21 cellular contexts compared by ENCODE assay signal in the genomic region with DNA sequence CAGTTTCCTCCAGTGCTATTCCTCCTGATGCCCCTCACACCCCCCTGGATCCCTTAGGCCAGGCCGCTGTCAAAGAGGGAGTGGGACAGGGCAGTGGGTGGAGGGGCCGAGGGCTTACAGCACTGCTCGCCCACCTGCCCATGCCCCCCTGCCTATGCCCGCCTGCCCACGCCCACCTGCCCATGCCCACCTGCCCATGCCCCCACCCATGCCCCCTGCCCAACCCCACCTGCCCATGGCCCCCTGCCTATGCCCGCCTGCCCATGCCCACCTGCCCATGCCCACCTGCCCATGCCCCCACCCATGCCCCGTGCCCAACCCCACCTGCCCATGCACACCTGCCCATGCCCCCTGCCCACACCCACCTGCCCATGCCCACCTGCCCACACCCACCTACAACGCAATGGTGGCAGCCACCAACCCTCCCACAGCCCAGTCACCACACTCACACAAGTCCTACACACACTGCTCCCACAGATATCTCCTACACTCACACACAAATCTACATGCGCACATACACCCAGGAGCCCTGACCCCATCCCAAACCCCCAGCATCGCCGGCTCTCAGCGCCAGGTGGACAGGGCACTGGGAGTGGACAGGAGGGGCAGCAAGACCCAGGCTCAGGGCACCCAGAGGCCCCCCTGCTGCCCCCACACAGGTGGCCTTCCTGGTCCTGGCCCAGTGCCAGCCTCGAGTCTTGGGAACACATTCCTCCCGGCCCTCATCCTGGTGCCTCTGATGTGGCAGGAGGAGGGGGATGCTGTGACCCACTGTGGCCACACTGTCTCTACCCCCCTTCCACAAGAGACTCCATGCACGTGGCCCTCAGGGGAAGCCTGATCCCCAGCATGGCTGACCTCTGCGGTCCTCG.
DNase-seq lines count a peak whose midpoint lies in the region; FAIRE-seq and TF ChIP-seq lines count a peak whose summit lies in the region.
"Had no signal": no experiment of that assay in that cellular context is flagged by ENCODE, and none has a peak within 500 bp of the region (broad histone marks: within the 10 kb centered on the region; RNA-seq: fewer than 3 reads in every experiment).

No MANE protein-coding gene starts in this region.

- H3K4me3 ChIP-seq in HEK293 (ENCODE audit: low read depth, low read length) (no peak overlapping the region), astrocyte (ENCODE audit: insufficient read depth, low read depth, low read length) (no peak overlapping the region), trophoblast cell (ENCODE audit: low read depth, low read length) (peak overlapping the region; percentile 4)
- H3K4me3 ChIP-seq: GM23338 had no signal

- H3K9me3 ChIP-seq in HEK293 (ENCODE audit: control insufficient read depth, insufficient read depth, low read depth, low read length) = no peaks in the 10 kb centered on the region
- H3K9me3 ChIP-seq in astrocyte (ENCODE audit: insufficient read depth, low read depth, low read length) = no peaks in the 10 kb centered on the region
- peaks cover 2% of the 10 kb centered on the region for H3K9me3 ChIP-seq in trophoblast cell (ENCODE audit: insufficient read depth, low read depth, low read length)

- no peak overlapping the region for H3K14ac ChIP-seq in trophoblast cell (ENCODE audit: low read length)

- H2BK120ac ChIP-seq in trophoblast cell (ENCODE audit: insufficient read depth, low read length, poor library complexity) = no peak overlapping the region

- no peaks in the 10 kb centered on the region for H3K79me1 ChIP-seq in trophoblast cell (ENCODE audit: low read length)

- H3K27me3 ChIP-seq in astrocyte (ENCODE audit: insufficient read depth, low read length) = peaks cover 13% of the 10 kb centered on the region
- no peaks in the 10 kb centered on the region for H3K27me3 ChIP-seq in trophoblast cell (ENCODE audit: insufficient read depth, low read length)

- POLR2A ChIA-PET in HEK293 (lab: Yijun Ruan, JAX) = interaction anchor here (0.6 kb wide), 1 partner anchor 36 kb away, joined by 3 read pairs; no protein-coding TSS in a partner anchor

- no peak overlapping the region for H2AK5ac ChIP-seq in trophoblast cell (ENCODE audit: low read length)

- no peak overlapping the region for H4K12ac ChIP-seq in trophoblast cell (ENCODE audit: low read depth, low read length)

- no peaks in the 10 kb centered on the region for H4K20me1 ChIP-seq in astrocyte (ENCODE audit: insufficient read depth, low read length)

- no peak overlapping the region for H3K4me3 Mint-ChIP-seq in astrocyte (ENCODE audit: unreplicated experiment)
- H3K4me3 Mint-ChIP-seq in activated naive CD8-positive, alpha-beta T cell treated with anti-CD3 and anti-CD28 coated beads for 36 hours = no peak overlapping the region
- H3K4me3 Mint-ChIP-seq: B cell, CD14-positive monocyte, GM23338, IgD-negative memory B cell had no signal

- FAIRE-seq in astrocyte (lab: Jason Lieb, UNC) = no peak
- FAIRE-seq: A204.1, GM12891 had no signal

- no peak overlapping the region for H3K18ac ChIP-seq in trophoblast cell (ENCODE audit: low read length)

- H3K4me1 ChIP-seq in HEK293 (ENCODE audit: control insufficient read depth, insufficient read depth, low read length) (peaks cover 2% of the 10 kb centered on the region; the same call in 1 of the 2 replicates), astrocyte (ENCODE audit: insufficient read depth, low read length) (peaks cover 10% of the 10 kb centered on the region), trophoblast cell (ENCODE audit: control insufficient read depth in 1 of 2, insufficient read depth in 2 of 2, low read length in 2 of 2) (no peaks in the 10 kb centered on the region)

- H4K91ac ChIP-seq in trophoblast cell (ENCODE audit: low read depth, low read length) = no peak overlapping the region

- no peak overlapping the region for H2BK5ac ChIP-seq in trophoblast cell (ENCODE audit: low read depth, low read length, poor library complexity)

- H3K27ac Mint-ChIP-seq in astrocyte (ENCODE audit: unreplicated experiment) = peak overlapping the region; percentile 34
- H3K27ac Mint-ChIP-seq in activated naive CD8-positive, alpha-beta T cell treated with anti-CD3 and anti-CD28 coated beads for 36 hours = no peak overlapping the region
- H3K27ac Mint-ChIP-seq: B cell, CD14-positive monocyte, GM23338 had no signal

- H2AFZ ChIP-seq in astrocyte (ENCODE audit: low read depth, low read length) (no peak overlapping the region), trophoblast cell (ENCODE audit: insufficient read depth, low read length, poor library complexity) (no peak overlapping the region)
- H2AFZ ChIP-seq: GM23338 had no signal

- no CpG with 5 or more reads among the region's 17 CpGs for WGBS in trophoblast cell (ENCODE audit: extremely low coverage, insufficient coverage, insufficient read length)

- TF ChIP-seq CTCF in HEK293 (tag by site-specific recombination; IDR thresholded peaks at IDR 0.05) = no peak
- TF ChIP-seq CTCF in astrocyte (IDR thresholded peaks at IDR 0.05; ENCODE audit: insufficient read depth, low read depth, low read length) = no peak

- no peaks in the 10 kb centered on the region for H3K36me3 ChIP-seq in HEK293 (ENCODE audit: control insufficient read depth in 2 of 2, insufficient read depth in 1 of 2, low read length in 2 of 2)
- H3K36me3 ChIP-seq in astrocyte (ENCODE audit: insufficient read depth, low read length) = no peaks in the 10 kb centered on the region
- H3K36me3 ChIP-seq in trophoblast cell (ENCODE audit: control insufficient read depth in 1 of 2, insufficient read depth in 2 of 2, low read length in 2 of 2) = no peaks in the 10 kb centered on the region

- H3K27me3 Mint-ChIP-seq in astrocyte (ENCODE audit: low read depth, unreplicated experiment) = peaks cover 62% of the 10 kb centered on the region
- H3K27me3 Mint-ChIP-seq in activated naive CD8-positive, alpha-beta T cell treated with anti-CD3 and anti-CD28 coated beads for 36 hours = no peaks in the 10 kb centered on the region

- no peak overlapping the region for H4K8ac ChIP-seq in trophoblast cell (ENCODE audit: low read depth, low read length)

- no peaks in the 10 kb centered on the region for H3K4me1 Mint-ChIP-seq in astrocyte (ENCODE audit: low read depth, unreplicated experiment)
- no peaks in the 10 kb centered on the region for H3K4me1 Mint-ChIP-seq in activated naive CD8-positive, alpha-beta T cell treated with anti-CD3 and anti-CD28 coated beads for 36 hours
- H3K4me1 Mint-ChIP-seq: B cell, CD14-positive monocyte had no signal

- peak; percentile 39 for DNase-seq in NCI-H345 (lab: John Stamatoyannopoulos, UW)
- no peak for DNase-seq in NCI-H345 treated with DMSO at 0.1 percent for 48 hours (lab: John Stamatoyannopoulos, UW; ENCODE audit: unreplicated experiment)
- DNase-seq in astrocyte (ENCODE audit: low read depth) = no peak
- DNase-seq in trophoblast cell = no peak
- no peak for DNase-seq in SW480 (ENCODE audit: low spot score)
- DNase-seq in activated naive CD8-positive, alpha-beta T cell treated with anti-CD3 and anti-CD28 coated beads for 36 hours = no peak
- DNase-seq in HT-29 (ENCODE audit: low spot score) = no peak
- DNase-seq: DMS79 treated with DMSO at 0.1 percent for 48 hours, HCEC 1CT, Kasumi-1, NCI-H187, NCI-H226, NCI-H524 treated with DMSO at 0.1 percent for 48 hours, Right ventricle myocardium superior had no signal

- no peak overlapping the region for H3K27ac ChIP-seq in HEK293 (ENCODE audit: extremely low read depth, low read depth, low read length)
- no peak overlapping the region for H3K27ac ChIP-seq in astrocyte (ENCODE audit: low read depth, low read length)
- no peak overlapping the region for H3K27ac ChIP-seq in trophoblast cell (ENCODE audit: low read depth, low read length)

- H3K36me3 Mint-ChIP-seq in astrocyte (ENCODE audit: low read depth, unreplicated experiment) = no peaks in the 10 kb centered on the region
- no peaks in the 10 kb centered on the region for H3K36me3 Mint-ChIP-seq in activated naive CD8-positive, alpha-beta T cell treated with anti-CD3 and anti-CD28 coated beads for 36 hours
- H3K36me3 Mint-ChIP-seq: CD14-positive monocyte had no signal

- no peak overlapping the region for H3K4ac ChIP-seq in trophoblast cell (ENCODE audit: low read depth, low read length)

- CTCF ChIA-PET in HEK293 (lab: Yijun Ruan, JAX) = no interaction called here

- H2BK12ac ChIP-seq in trophoblast cell (ENCODE audit: low read length) = no peak overlapping the region

- H3K4me2 ChIP-seq in astrocyte (ENCODE audit: low read length) (no peak overlapping the region), trophoblast cell (ENCODE audit: low read length) (no peak overlapping the region)
- H3K4me2 ChIP-seq: GM23338 had no signal

- no peak overlapping the region for H3K23ac ChIP-seq in trophoblast cell (ENCODE audit: low read length)

- no peaks in the 10 kb centered on the region for H3K9me3 Mint-ChIP-seq in astrocyte (ENCODE audit: unreplicated experiment)
- no peaks in the 10 kb centered on the region for H3K9me3 Mint-ChIP-seq in activated naive CD8-positive, alpha-beta T cell treated with anti-CD3 and anti-CD28 coated beads for 36 hours
- H3K9me3 Mint-ChIP-seq: CD14-positive monocyte, GM23338, IgD-negative memory B cell had no signal

- H3K79me2 ChIP-seq in astrocyte (ENCODE audit: insufficient read depth, low read length) (no peaks in the 10 kb centered on the region), trophoblast cell (ENCODE audit: control insufficient read depth, insufficient read depth, low read length, poor library complexity) (no peaks in the 10 kb centered on the region)

- H3K9ac ChIP-seq in astrocyte (ENCODE audit: low read length) (no peak overlapping the region), trophoblast cell (ENCODE audit: low read length) (no peak overlapping the region)

TF ChIP-seq in HEK293, 187 proteins besides CTCF, POLR2A, EP300 and RAD21 (continues in another document):
- TF ChIP-seq, protein P1, sequence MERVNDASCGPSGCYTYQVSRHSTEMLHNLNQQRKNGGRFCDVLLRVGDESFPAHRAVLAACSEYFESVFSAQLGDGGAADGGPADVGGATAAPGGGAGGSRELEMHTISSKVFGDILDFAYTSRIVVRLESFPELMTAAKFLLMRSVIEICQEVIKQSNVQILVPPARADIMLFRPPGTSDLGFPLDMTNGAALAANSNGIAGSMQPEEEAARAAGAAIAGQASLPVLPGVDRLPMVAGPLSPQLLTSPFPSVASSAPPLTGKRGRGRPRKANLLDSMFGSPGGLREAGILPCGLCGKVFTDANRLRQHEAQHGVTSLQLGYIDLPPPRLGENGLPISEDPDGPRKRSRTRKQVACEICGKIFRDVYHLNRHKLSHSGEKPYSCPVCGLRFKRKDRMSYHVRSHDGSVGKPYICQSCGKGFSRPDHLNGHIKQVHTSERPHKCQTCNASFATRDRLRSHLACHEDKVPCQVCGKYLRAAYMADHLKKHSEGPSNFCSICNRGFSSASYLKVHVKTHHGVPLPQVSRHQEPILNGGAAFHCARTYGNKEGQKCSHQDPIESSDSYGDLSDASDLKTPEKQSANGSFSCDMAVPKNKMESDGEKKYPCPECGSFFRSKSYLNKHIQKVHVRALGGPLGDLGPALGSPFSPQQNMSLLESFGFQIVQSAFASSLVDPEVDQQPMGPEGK (tag by site-specific recombination; IDR thresholded peaks at IDR 0.05) = peak; percentile 44; the same call in 1 of the 2 replicates
- no peak; the same call in 1 of the 2 replicates for TF ChIP-seq GLIS2 (tag by site-specific recombination; IDR thresholded peaks at IDR 0.05)
- TF ChIP-seq ZFHX2 (tag by site-specific recombination; conservative IDR thresholded peaks at IDR 0.05) = peak; percentile 98
- peak; percentile 98 for TF ChIP-seq EGR2 (tag by site-specific recombination; IDR thresholded peaks at IDR 0.05; ENCODE audit: low read depth)
